ENCODE assay signal across 2 cellular contexts in genomic region chr5:54094706-54095105, GRCh38.
A peak's percentile ranks its signal among the peaks of the same experiment; 100 is the strongest.
TF ChIP-seq lines count a peak whose summit lies in the region.

No MANE protein-coding gene starts in this region.

TF ChIP-seq in GM23338, 12 proteins besides CTCF, POLR2A, EP300 and RAD21 (continued from another document):
- no peak for TF ChIP-seq REST (IDR thresholded peaks at IDR 0.05; ENCODE audit: unreplicated experiment)
- no peak for TF ChIP-seq ZNF331 (CRISPR knock-in tag; IDR thresholded peaks at IDR 0.05; ENCODE audit: low read depth)
- TF ChIP-seq POLR2AphosphoS5 (IDR thresholded peaks at IDR 0.05; ENCODE audit: low read depth) = no peak
- TF ChIP-seq, protein P1, sequence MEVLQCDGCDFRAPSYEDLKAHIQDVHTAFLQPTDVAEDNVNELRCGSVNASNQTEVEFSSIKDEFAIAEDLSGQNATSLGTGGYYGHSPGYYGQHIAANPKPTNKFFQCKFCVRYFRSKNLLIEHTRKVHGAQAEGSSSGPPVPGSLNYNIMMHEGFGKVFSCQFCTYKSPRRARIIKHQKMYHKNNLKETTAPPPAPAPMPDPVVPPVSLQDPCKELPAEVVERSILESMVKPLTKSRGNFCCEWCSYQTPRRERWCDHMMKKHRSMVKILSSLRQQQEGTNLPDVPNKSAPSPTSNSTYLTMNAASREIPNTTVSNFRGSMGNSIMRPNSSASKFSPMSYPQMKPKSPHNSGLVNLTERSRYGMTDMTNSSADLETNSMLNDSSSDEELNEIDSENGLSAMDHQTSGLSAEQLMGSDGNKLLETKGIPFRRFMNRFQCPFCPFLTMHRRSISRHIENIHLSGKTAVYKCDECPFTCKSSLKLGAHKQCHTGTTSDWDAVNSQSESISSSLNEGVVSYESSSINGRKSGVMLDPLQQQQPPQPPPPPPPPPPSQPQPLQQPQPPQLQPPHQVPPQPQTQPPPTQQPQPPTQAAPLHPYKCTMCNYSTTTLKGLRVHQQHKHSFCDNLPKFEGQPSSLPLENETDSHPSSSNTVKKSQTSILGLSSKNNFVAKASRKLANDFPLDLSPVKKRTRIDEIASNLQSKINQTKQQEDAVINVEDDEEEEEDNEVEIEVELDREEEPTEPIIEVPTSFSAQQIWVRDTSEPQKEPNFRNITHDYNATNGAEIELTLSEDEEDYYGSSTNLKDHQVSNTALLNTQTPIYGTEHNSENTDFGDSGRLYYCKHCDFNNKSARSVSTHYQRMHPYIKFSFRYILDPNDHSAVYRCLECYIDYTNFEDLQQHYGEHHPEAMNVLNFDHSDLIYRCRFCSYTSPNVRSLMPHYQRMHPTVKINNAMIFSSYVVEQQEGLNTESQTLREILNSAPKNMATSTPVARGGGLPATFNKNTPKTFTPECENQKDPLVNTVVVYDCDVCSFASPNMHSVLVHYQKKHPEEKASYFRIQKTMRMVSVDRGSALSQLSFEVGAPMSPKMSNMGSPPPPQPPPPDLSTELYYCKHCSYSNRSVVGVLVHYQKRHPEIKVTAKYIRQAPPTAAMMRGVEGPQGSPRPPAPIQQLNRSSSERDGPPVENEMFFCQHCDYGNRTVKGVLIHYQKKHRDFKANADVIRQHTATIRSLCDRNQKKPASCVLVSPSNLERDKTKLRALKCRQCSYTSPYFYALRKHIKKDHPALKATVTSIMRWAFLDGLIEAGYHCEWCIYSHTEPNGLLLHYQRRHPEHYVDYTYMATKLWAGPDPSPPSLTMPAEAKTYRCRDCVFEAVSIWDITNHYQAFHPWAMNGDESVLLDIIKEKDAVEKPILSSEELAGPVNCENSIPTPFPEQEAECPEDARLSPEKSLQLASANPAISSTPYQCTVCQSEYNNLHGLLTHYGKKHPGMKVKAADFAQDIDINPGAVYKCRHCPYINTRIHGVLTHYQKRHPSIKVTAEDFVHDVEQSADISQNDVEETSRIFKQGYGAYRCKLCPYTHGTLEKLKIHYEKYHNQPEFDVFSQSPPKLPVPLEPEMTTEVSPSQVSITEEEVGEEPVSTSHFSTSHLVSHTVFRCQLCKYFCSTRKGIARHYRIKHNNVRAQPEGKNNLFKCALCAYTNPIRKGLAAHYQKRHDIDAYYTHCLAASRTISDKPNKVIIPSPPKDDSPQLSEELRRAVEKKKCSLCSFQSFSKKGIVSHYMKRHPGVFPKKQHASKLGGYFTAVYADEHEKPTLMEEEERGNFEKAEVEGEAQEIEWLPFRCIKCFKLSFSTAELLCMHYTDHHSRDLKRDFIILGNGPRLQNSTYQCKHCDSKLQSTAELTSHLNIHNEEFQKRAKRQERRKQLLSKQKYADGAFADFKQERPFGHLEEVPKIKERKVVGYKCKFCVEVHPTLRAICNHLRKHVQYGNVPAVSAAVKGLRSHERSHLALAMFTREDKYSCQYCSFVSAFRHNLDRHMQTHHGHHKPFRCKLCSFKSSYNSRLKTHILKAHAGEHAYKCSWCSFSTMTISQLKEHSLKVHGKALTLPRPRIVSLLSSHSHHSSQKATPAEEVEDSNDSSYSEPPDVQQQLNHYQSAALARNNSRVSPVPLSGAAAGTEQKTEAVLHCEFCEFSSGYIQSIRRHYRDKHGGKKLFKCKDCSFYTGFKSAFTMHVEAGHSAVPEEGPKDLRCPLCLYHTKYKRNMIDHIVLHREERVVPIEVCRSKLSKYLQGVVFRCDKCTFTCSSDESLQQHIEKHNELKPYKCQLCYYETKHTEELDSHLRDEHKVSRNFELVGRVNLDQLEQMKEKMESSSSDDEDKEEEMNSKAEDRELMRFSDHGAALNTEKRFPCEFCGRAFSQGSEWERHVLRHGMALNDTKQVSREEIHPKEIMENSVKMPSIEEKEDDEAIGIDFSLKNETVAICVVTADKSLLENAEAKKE (CRISPR knock-in tag; IDR thresholded peaks at IDR 0.05) = no peak
- no peak for TF ChIP-seq NANOG (IDR thresholded peaks at IDR 0.05; ENCODE audit: borderline replicate concordance)
- TF ChIP-seq STAT1 (IDR thresholded peaks at IDR 0.05; ENCODE audit: unreplicated experiment) = no peak
- no peak for TF ChIP-seq CREB1 (CRISPR knock-in tag; IDR thresholded peaks at IDR 0.05; ENCODE audit: low read depth)
- TF ChIP-seq ZNF114 (CRISPR knock-in tag; IDR thresholded peaks at IDR 0.05) = no peak

TF ChIP-seq in K562, 482 proteins besides CTCF, POLR2A, EP300 and RAD21 (continued from another document):
- TF ChIP-seq MGA (IDR thresholded peaks at IDR 0.05) (no peak), MAFF (IDR thresholded peaks at IDR 0.05; ENCODE audit: low read length) (peak; percentile 41), ZFP36 (IDR thresholded peaks at IDR 0.05; ENCODE audit: low read depth, low read length, partially characterized antibody) (no peak), C11orf30 (IDR thresholded peaks at IDR 0.05; ENCODE audit: low read depth) (peak; percentile 51)
